Comparison of ENCODE assay signal across 7 cellular contexts in the genomic region with DNA sequence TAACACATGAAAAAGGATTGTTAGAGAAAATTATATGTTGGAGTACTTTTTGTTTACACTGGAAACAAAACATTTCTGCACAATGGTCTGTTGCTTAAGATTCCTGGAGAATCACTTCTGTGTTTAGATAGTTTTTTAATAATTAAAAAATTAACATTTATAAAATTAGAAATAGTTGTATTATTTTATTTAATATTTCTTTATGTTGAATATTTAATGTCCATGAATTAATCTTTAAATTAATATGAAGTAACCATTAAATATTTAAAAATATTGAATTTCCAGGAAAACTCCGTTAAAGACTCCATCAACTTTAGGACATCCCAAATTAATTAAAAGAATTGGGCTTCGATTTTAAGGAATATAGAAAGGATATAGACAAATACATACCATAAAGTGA.
"Had no signal": no experiment of that assay in that cellular context is flagged by ENCODE, and none has a peak within 500 bp of the region (broad histone marks: within the 10 kb centered on the region; RNA-seq: fewer than 3 reads in every experiment).

No MANE protein-coding gene starts in this region.

- FAIRE-seq: HTR-8/SVneo, K562 had no signal

- H3K9ac ChIP-seq: GM23248 had no signal

- DNase-seq: GM23248, GOT3, H7, HCEC 1CT, IMR-90 had no signal

- H2AFZ ChIP-seq: GM23248 had no signal

- ATAC-seq: K562 had no signal

- H3K27ac ChIP-seq: GM23248 had no signal

- H3K4me3 ChIP-seq: GM23248, K562 had no signal
